In the genomic region with DNA sequence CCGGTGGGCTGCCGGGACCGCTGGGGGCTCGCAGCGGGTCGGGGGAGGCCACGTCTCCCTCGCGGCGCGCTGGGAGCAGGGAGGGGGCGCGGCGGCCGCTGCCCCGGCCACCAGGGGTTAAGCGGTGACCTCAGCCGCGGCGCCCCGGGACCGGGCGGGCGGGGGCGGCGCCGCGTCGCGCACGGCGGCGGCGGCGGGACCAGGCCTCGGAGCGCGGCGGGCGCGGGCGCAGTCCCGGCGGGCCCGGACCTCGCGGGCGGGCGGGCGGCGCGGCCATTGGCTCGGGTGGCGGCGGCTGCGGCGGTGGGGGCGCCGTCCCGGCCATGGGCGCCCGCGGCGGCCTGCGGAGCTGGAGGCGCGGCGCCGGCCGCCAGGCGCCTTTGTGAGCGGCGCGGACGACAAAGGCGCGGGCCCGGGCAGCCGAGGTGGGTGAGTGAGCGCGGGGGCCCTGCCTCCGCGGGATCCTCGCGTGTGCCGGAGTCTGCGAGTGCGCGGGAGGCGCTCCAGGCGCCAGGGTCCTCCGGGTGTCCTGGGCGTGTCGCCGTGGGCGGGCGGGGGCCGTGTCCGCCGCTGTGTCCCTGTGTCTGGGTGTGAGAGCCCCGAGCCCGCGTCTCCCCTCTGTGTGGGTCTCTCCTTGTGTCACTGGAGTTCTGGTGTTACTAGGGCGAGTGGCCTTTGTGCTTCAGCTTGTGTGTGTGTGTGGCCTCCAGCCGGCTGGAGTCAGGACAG, we compare ENCODE assay signal across 8 cellular contexts. TPM values are rescaled to one million over a fixed set of nuclear protein-coding genes. Genes with fewer than 3 reads are reported as not detected.
A peak's percentile ranks its signal among the peaks of the same experiment; 100 is the strongest.
DNase-seq lines count a peak whose midpoint lies in the region; ATAC-seq, FAIRE-seq and TF ChIP-seq lines count a peak whose summit lies in the region.

A gene with protein sequence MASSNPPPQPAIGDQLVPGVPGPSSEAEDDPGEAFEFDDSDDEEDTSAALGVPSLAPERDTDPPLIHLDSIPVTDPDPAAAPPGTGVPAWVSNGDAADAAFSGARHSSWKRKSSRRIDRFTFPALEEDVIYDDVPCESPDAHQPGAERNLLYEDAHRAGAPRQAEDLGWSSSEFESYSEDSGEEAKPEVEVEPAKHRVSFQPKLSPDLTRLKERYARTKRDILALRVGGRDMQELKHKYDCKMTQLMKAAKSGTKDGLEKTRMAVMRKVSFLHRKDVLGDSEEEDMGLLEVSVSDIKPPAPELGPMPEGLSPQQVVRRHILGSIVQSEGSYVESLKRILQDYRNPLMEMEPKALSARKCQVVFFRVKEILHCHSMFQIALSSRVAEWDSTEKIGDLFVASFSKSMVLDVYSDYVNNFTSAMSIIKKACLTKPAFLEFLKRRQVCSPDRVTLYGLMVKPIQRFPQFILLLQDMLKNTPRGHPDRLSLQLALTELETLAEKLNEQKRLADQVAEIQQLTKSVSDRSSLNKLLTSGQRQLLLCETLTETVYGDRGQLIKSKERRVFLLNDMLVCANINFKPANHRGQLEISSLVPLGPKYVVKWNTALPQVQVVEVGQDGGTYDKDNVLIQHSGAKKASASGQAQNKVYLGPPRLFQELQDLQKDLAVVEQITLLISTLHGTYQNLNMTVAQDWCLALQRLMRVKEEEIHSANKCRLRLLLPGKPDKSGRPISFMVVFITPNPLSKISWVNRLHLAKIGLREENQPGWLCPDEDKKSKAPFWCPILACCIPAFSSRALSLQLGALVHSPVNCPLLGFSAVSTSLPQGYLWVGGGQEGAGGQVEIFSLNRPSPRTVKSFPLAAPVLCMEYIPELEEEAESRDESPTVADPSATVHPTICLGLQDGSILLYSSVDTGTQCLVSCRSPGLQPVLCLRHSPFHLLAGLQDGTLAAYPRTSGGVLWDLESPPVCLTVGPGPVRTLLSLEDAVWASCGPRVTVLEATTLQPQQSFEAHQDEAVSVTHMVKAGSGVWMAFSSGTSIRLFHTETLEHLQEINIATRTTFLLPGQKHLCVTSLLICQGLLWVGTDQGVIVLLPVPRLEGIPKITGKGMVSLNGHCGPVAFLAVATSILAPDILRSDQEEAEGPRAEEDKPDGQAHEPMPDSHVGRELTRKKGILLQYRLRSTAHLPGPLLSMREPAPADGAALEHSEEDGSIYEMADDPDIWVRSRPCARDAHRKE (N-terminal part only) (plus strand): TSS at position 173 of the 729 bp plus-strand sequence. CDS start 40,898 bp downstream, outside the sequence.

- H4K20me1 ChIP-seq in endothelial cell of umbilical vein (replicated peaks; ENCODE audit: control insufficient read depth, extremely low read depth, insufficient read depth, low read length) = no peaks in the 10 kb centered on the region

- POLR2A ChIA-PET in CD8-positive, alpha-beta memory T cell (lab: Charles Lee) = no interaction called here
- POLR2A ChIA-PET in endothelial cell of umbilical vein (lab: Charles Lee) = no interaction called here

- peak within 1 kb of the TSS; percentile 97 for H2AFZ ChIP-seq in endothelial cell of umbilical vein (ENCODE audit: low read depth, low read length)

- H3K9me1 ChIP-seq in endothelial cell of umbilical vein (replicated peaks; ENCODE audit: control insufficient read depth, extremely low read depth, insufficient read depth, low read length) = no peaks in the 10 kb centered on the region

- peak within 1 kb of the TSS; percentile 76 for H3K9ac ChIP-seq in endothelial cell of umbilical vein (replicated peaks; ENCODE audit: extremely low read depth, insufficient read depth, low read length)

- ATAC-seq in GM21786 (IDR thresholded peaks at IDR 0.05; ENCODE audit: unreplicated experiment) (no peak), HG03280 (IDR thresholded peaks at IDR 0.05; ENCODE audit: unreplicated experiment) (no peak)

- no peak within 1 kb of the TSS for H3K4me3 ChIP-seq in CD8-positive, alpha-beta memory T cell (ENCODE audit: low read length)
- H3K4me3 ChIP-seq in endothelial cell of umbilical vein (replicated peaks in 1 of 3; ENCODE audit: insufficient read depth in 1 of 3, low read depth in 1 of 3, low read length in 3 of 3) (peak within 1 kb of the TSS; percentile 34 to 77 (median 62)), uterus (peak within 1 kb of the TSS; percentile 66 to 72)

- dilution Hi-C loops in endothelial cell of umbilical vein (cut with MboI; ENCODE audit: extremely low pct_ligation_motif_present, low sequenced_read_pairs) = no loop called here

- no peaks in the 10 kb centered on the region for H3K36me3 Mint-ChIP-seq in CD8-positive, alpha-beta memory T cell

- no peaks in the 10 kb centered on the region for H3K79me2 ChIP-seq in endothelial cell of umbilical vein (ENCODE audit: control insufficient read depth, insufficient read depth, low read length)

- no peaks in the 10 kb centered on the region for H3K4me1 ChIP-seq in CD8-positive, alpha-beta memory T cell (ENCODE audit: insufficient read depth, low read length)
- no peaks in the 10 kb centered on the region for H3K4me1 ChIP-seq in endothelial cell of umbilical vein (ENCODE audit: control insufficient read depth, extremely low read depth, insufficient read depth, low read length)
- H3K4me1 ChIP-seq in uterus = peaks cover 0 to 6% of the 10 kb centered on the region in 2 donors

- TF ChIP-seq CTCF in endothelial cell of umbilical vein (IDR thresholded peaks at IDR 0.05; ENCODE audit: extremely low read depth in 1 of 2, insufficient read depth in 1 of 2, low read depth in 1 of 2, low read length in 2 of 2) = no peak
- TF ChIP-seq CTCF in uterus (IDR thresholded peaks at IDR 0.05) = peak in 1 of 4 experiments; percentile 20

- peaks cover 0 to 13% (median 4%) of the 10 kb centered on the region in 3 donors for H3K4me1 Mint-ChIP-seq in CD8-positive, alpha-beta memory T cell

- no peaks in the 10 kb centered on the region for H3K9me3 ChIP-seq in CD8-positive, alpha-beta memory T cell (ENCODE audit: low read length)
- H3K9me3 ChIP-seq in endothelial cell of umbilical vein (replicated peaks; ENCODE audit: control insufficient read depth, insufficient read depth, low read length) (no peaks in the 10 kb centered on the region), uterus (no peaks in the 10 kb centered on the region)

- no peak within 1 kb of the TSS for H3K27ac Mint-ChIP-seq in CD8-positive, alpha-beta memory T cell

- peak within 1 kb of the TSS; percentile 87 for H3K4me2 ChIP-seq in endothelial cell of umbilical vein (ENCODE audit: insufficient read depth, low read length)

- TF ChIP-seq POLR2A in endothelial cell of umbilical vein (IDR thresholded peaks at IDR 0.05; ENCODE audit: low read depth, low read length) (no peak), uterus (IDR thresholded peaks at IDR 0.05) (no peak)

- H3K36me3 ChIP-seq in CD8-positive, alpha-beta memory T cell (ENCODE audit: insufficient read depth, low read length) = no peaks in the 10 kb centered on the region
- no peaks in the 10 kb centered on the region for H3K36me3 ChIP-seq in endothelial cell of umbilical vein (ENCODE audit: control insufficient read depth in 2 of 2, extremely low read depth in 1 of 2, insufficient read depth in 2 of 2, low read length in 2 of 2)
- H3K36me3 ChIP-seq in uterus = no peaks in the 10 kb centered on the region

- BruUV-seq in endothelial cell of umbilical vein (replicated peaks; lab: Mats Ljungman, UMichigan) = no TSS peak

- DNase-seq in CD8-positive, alpha-beta memory T cell = no peak
- DNase-seq in NCI-H69 (lab: John Stamatoyannopoulos, UW) (peak; percentile 36), endothelial cell of umbilical vein (ENCODE audit: low read depth, low spot score) (no peak), mucosa of gallbladder (ENCODE audit: low spot score) (no peak), uterus (peak in 1 of 2 donors; percentile 44), H4 (ENCODE audit: low spot score) (no peak)

- peaks cover 0 to 2% (median 0%) of the 10 kb centered on the region in 5 donors for H3K9me3 Mint-ChIP-seq in CD8-positive, alpha-beta memory T cell

- intact Hi-C loops in endothelial cell of umbilical vein (cut with micrococcal nuclease) (no loop called here), uterus (cut with DNase I; ENCODE audit: low total_unique reads) (no loop called here)

- peaks cover 25 to 45% of the 10 kb centered on the region in 2 donors for H3K27me3 Mint-ChIP-seq in CD8-positive, alpha-beta memory T cell

- CTCF ChIA-PET in CD8-positive, alpha-beta memory T cell (lab: Charles Lee) = no interaction called here
- CTCF ChIA-PET in endothelial cell of umbilical vein (lab: Charles Lee) = interaction anchor here (0.7 to 3.1 kb wide), 4 partner anchors 8 to 66 kb away, joined by 3 to 20 read pairs (median 8); no protein-coding TSS in a partner anchor

- peak within 1 kb of the TSS in 4 of 7 donors; percentile 8 to 49 (median 39) for H3K4me3 Mint-ChIP-seq in CD8-positive, alpha-beta memory T cell

- no peak for FAIRE-seq in endothelial cell of umbilical vein (lab: Jason Lieb, UNC)

- H3K27me3 ChIP-seq in CD8-positive, alpha-beta memory T cell (ENCODE audit: insufficient read depth, low read length, poor library complexity, severe bottlenecking) = peaks cover 15% of the 10 kb centered on the region
- peaks cover 3 to 6% of the 10 kb centered on the region in 2 experiments for H3K27me3 ChIP-seq in endothelial cell of umbilical vein (ENCODE audit: control insufficient read depth in 2 of 2, insufficient read depth in 2 of 2, low read length in 2 of 2)
- no peaks in the 10 kb centered on the region for H3K27me3 ChIP-seq in uterus

- H3K27ac ChIP-seq in CD8-positive, alpha-beta memory T cell (ENCODE audit: low read depth, low read length) = no peak within 1 kb of the TSS
- peak within 1 kb of the TSS; percentile 25 for H3K27ac ChIP-seq in endothelial cell of umbilical vein (ENCODE audit: insufficient read depth, low read depth, low read length)
- peak within 1 kb of the TSS; percentile 86 to 93 for H3K27ac ChIP-seq in uterus

TF ChIP-seq in endothelial cell of umbilical vein, 7 proteins besides CTCF, POLR2A, EP300 and RAD21:
- TF ChIP-seq GATA2 (IDR thresholded peaks at IDR 0.05; ENCODE audit: insufficient read depth, insufficient read length, low read depth, low read length) (no peak), EZH2 (IDR thresholded peaks at IDR 0.05; ENCODE audit: borderline replicate concordance, low read depth, low read length, severe bottlenecking) (peak; percentile 49)

RNA-seq across cellular contexts. Expression of the gene that starts here (rescaled TPM):
- total RNA-seq in CD8-positive, alpha-beta memory T cell = under 1 TPM; 0.24 to 0.26 TPM
- not detected for polyA plus RNA-seq in CD8-positive, alpha-beta memory T cell
- total RNA-seq in endothelial cell of umbilical vein = 4.3 and 5.2 TPM in 2 replicates
- polyA plus RNA-seq in endothelial cell of umbilical vein = 1.9 and 3.3 TPM in 2 replicates
- 1.4 and 2.4 TPM in 2 replicates for polyA plus RNA-seq in endothelial cell of umbilical vein (2011; cell fraction: cytosol; rRNA removed)
- 5.6 and 6.6 TPM in 2 replicates for polyA plus RNA-seq in endothelial cell of umbilical vein (2011; cell fraction: nucleus; rRNA removed)
- 0.87 and 2.4 TPM in 2 replicates for polyA plus RNA-seq in endothelial cell of umbilical vein (2012)
- 2.7 and 3.3 TPM in 2 replicates for polyA minus RNA-seq in endothelial cell of umbilical vein
- polyA minus RNA-seq in endothelial cell of umbilical vein (2011; cell fraction: cytosol; rRNA and poly(A)+ RNA removed) = 7.0 TPM
- 4.1 and 4.7 TPM in 2 replicates for polyA minus RNA-seq in endothelial cell of umbilical vein (2011; cell fraction: nucleus; rRNA and poly(A)+ RNA removed)
- 53.0 TPM for total RNA-seq in mucosa of gallbladder
- total RNA-seq in uterus = 10 to 100 TPM in 3 of 4 donors, 1 to 10 TPM in 1; 5.6 to 61.9 (median 19.1) TPM
- 2.6 and 4.1 TPM in 2 replicates for total RNA-seq in H4 (2014; rRNA removed; shearing (Covaris generic))
